ENCODE assay signal across 1 cellular context in genomic region chr10:71725998-71726672, GRCh38.
TF ChIP-seq lines count a peak whose summit lies in the region.

No MANE protein-coding gene starts in this region.

TF ChIP-seq in H1, 55 proteins besides CTCF, POLR2A, EP300 and RAD21 (continued from another document):
- no peak for TF ChIP-seq CBX8 (IDR thresholded peaks at IDR 0.05; ENCODE audit: borderline replicate concordance, low read depth, low read length)
TF ChIP-seq in H1: peak in this region for 0.
